Comparison of ENCODE assay signal across 9 cellular contexts in the genomic region with DNA sequence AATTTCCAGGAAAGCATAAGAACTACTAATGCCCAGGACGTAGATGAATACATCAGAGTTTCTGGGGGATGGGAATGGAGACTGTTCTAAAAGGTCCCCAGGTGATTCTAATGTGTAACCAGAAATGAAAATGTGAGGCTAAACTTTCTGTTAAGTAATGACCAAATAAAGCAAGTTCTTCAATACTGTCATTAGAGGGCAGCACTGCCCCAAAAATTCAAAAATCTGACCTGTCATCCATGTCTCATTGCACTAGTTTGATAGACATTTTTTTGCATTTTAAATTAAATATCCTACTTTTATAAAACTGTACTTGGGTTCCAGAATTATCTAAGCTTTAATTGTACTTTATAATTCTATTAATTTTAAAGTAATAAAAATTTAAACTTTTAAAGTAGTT.
DNase-seq lines count a peak whose midpoint lies in the region; ATAC-seq, FAIRE-seq and TF ChIP-seq lines count a peak whose summit lies in the region.
"Had no signal": no experiment of that assay in that cellular context is flagged by ENCODE, and none has a peak within 500 bp of the region (broad histone marks: within the 10 kb centered on the region; RNA-seq: fewer than 3 reads in every experiment).

No MANE protein-coding gene starts in this region.

- H3K36me3 Mint-ChIP-seq in activated CD8-positive, alpha-beta T cell treated with anti-CD3 and anti-CD28 coated beads for 36 hours (ENCODE audit: low read depth), result no peaks in the 10 kb centered on the region

- H3K27ac ChIP-seq in kidney (ENCODE audit: low read depth in 2 of 2, low read length in 2 of 2), result no peak overlapping the region
- H3K27ac ChIP-seq: SK-N-MC had no signal

- CTCF ChIA-PET in activated CD8-positive, alpha-beta T cell treated with anti-CD3 and anti-CD28 coated beads for 36 hours (lab: Charles Lee), result interaction anchor here (1.6 kb wide), 1 partner anchor 28 kb away, joined by 3 read pairs; no protein-coding TSS in a partner anchor

- H3K4me3 ChIP-seq in kidney (ENCODE audit: low read length in 2 of 2), result no peak overlapping the region
- H3K4me3 ChIP-seq: SK-N-MC had no signal

- H3K9ac ChIP-seq in kidney (ENCODE audit: low read length in 2 of 2), result no peak overlapping the region

- TF ChIP-seq POLR2A in GM12892 (IDR thresholded peaks at IDR 0.05; ENCODE audit: low read depth, low read length), result no peak

- H3K4me1 ChIP-seq in kidney (ENCODE audit: control insufficient read depth in 1 of 2, insufficient read depth in 1 of 2, low read depth in 1 of 2, low read length in 2 of 2), result no peaks in the 10 kb centered on the region

- no peaks in the 10 kb centered on the region for H3K4me1 Mint-ChIP-seq in activated CD8-positive, alpha-beta T cell treated with anti-CD3 and anti-CD28 coated beads for 36 hours (ENCODE audit: low read depth)

- H3K36me3 ChIP-seq in kidney (ENCODE audit: control insufficient read depth in 1 of 2, insufficient read depth in 2 of 2, low read length in 2 of 2), result no peaks in the 10 kb centered on the region

- DNase-seq in AML-193 (lab: John Stamatoyannopoulos, UW) (peak; percentile 52 to 66), GM12892 (ENCODE audit: insufficient read length) (no peak), NCI-H1694 treated with DMSO at 0.1 percent for 48 hours (lab: John Stamatoyannopoulos, UW) (peak; percentile 26), kidney (no peak), ureter (ENCODE audit: low spot score) (no peak), occipital lobe (lab: John Stamatoyannopoulos, UW) (no peak)
- peak; percentile 43 for DNase-seq in activated CD8-positive, alpha-beta T cell treated with anti-CD3 and anti-CD28 coated beads for 36 hours

- POLR2A ChIA-PET in activated CD8-positive, alpha-beta T cell treated with anti-CD3 and anti-CD28 coated beads for 36 hours (lab: Charles Lee), result no interaction called here

- peak; percentile 91 for FAIRE-seq in GM12892 (lab: Jason Lieb, UNC)
- FAIRE-seq in kidney (lab: Jason Lieb, UNC), result peak; percentile 97

- H3K4me3 Mint-ChIP-seq in activated CD8-positive, alpha-beta T cell treated with anti-CD3 and anti-CD28 coated beads for 36 hours, result no peak overlapping the region

- intact Hi-C loops in activated CD8-positive, alpha-beta T cell treated with anti-CD3 and anti-CD28 coated beads for 36 hours (cut with micrococcal nuclease), result no loop called here
- intact Hi-C loops in kidney (cut with DNase I), result no loop called here

- H3K27ac Mint-ChIP-seq in activated CD8-positive, alpha-beta T cell treated with anti-CD3 and anti-CD28 coated beads for 36 hours, result no peak overlapping the region

- peak; percentile 31 for TF ChIP-seq CTCF in activated CD8-positive, alpha-beta T cell treated with anti-CD3 and anti-CD28 coated beads for 36 hours (IDR thresholded peaks at IDR 0.05)
- TF ChIP-seq CTCF in kidney (IDR thresholded peaks at IDR 0.05; ENCODE audit: borderline replicate concordance, extremely low read depth, insufficient read depth), result peak; percentile 37

- peaks cover 8% of the 10 kb centered on the region for H3K27me3 Mint-ChIP-seq in activated CD8-positive, alpha-beta T cell treated with anti-CD3 and anti-CD28 coated beads for 36 hours

- no peaks in the 10 kb centered on the region for H3K9me3 ChIP-seq in kidney (ENCODE audit: control insufficient read depth in 1 of 2, low read length in 2 of 2)

- no peaks in the 10 kb centered on the region for H3K9me3 Mint-ChIP-seq in activated CD8-positive, alpha-beta T cell treated with anti-CD3 and anti-CD28 coated beads for 36 hours

- peak; percentile 59 for ATAC-seq in HG02884 (IDR thresholded peaks at IDR 0.05; ENCODE audit: unreplicated experiment)
- no peak for ATAC-seq in activated CD8-positive, alpha-beta T cell treated with anti-CD3 and anti-CD28 coated beads for 36 hours

Comparison
In these comparisons a context has a peak if more than half of its experiments do, and no peak if none do; other contexts are left out.
1. DNase-seq: peak in AML-193 (2 of 2), NCI-H1694 treated with DMSO at 0.1 percent for 48 hours (single experiment) and activated CD8-positive, alpha-beta T cell treated with anti-CD3 and anti-CD28 coated beads for 36 hours (single experiment); none in GM12892 (single experiment), kidney (single experiment), ureter (single experiment) and occipital lobe (single experiment).